In genomic region chr11:77129841-77130756, GRCh38 we compare ENCODE assay signal across 21 cellular contexts. TPM values are rescaled to one million over a fixed set of nuclear protein-coding genes. Genes with fewer than 3 reads are reported as not detected.
A peak's percentile ranks its signal among the peaks of the same experiment; 100 is the strongest.
DNase-seq lines count a peak whose midpoint lies in the region; ATAC-seq and TF ChIP-seq lines count a peak whose summit lies in the region.
"Had no signal": no experiment of that assay in that cellular context is flagged by ENCODE, and none has a peak within 500 bp of the region (broad histone marks: within the 10 kb centered on the region; RNA-seq: fewer than 3 reads in every experiment).

No MANE protein-coding gene starts in this region.

- peak overlapping the region in 4 of 10 donors; percentile 25 to 60 (median 48) for H3K27ac ChIP-seq in heart right ventricle
- H3K27ac ChIP-seq in layer of hippocampus (ENCODE audit: low read depth, low read length) = peak overlapping the region; percentile 30
- H3K27ac ChIP-seq in osteoblast (ENCODE audit: low read depth, low read length) = no peak overlapping the region
- H3K27ac ChIP-seq: KMS-11 had no signal

- H2AFZ ChIP-seq in osteoblast (ENCODE audit: low read length) = no peak overlapping the region

- H3K4me3 ChIP-seq in heart right ventricle (no peak overlapping the region), osteoblast (ENCODE audit: insufficient read depth, low read length) (no peak overlapping the region)

- no peaks in the 10 kb centered on the region for H3K9me3 Mint-ChIP-seq in activated CD8-positive, alpha-beta memory T cell treated with anti-CD3 and anti-CD28 coated beads, Interleukin-2, amount 10 ng/mL, durations not matched to agents 7 days and 5 days (ENCODE audit: low read depth)
- H3K9me3 Mint-ChIP-seq: CD4-positive, CD25-positive, alpha-beta regulatory T cell had no signal

- H3K4me1 ChIP-seq in heart right ventricle (peaks cover 6 to 43% (median 27%) of the 10 kb centered on the region in 9 donors), osteoblast (ENCODE audit: insufficient read depth, low read length) (peaks cover 11% of the 10 kb centered on the region)

- intact Hi-C loops in Right ventricle myocardium superior (cut with DNase I) = loop anchor here (5.0 kb wide), 1 partner anchor 417 kb away; no protein-coding TSS in a partner anchor
- intact Hi-C loops in heart right ventricle (cut with DNase I) = loop anchor here (5.0 to 10.0 kb wide), 6 partner anchors 57 to 425 kb away; no protein-coding TSS in a partner anchor

- H3K9me3 ChIP-seq in heart right ventricle = no peaks in the 10 kb centered on the region
- H3K9me3 ChIP-seq in osteoblast (ENCODE audit: low read depth, low read length) = no peaks in the 10 kb centered on the region

- no peaks in the 10 kb centered on the region for H4K20me1 ChIP-seq in osteoblast (ENCODE audit: insufficient read depth, low read length)

- peaks cover 5% of the 10 kb centered on the region for H3K4me1 Mint-ChIP-seq in activated CD8-positive, alpha-beta memory T cell treated with anti-CD3 and anti-CD28 coated beads, Interleukin-2, amount 10 ng/mL, durations not matched to agents 7 days and 5 days

- H3K27me3 ChIP-seq in heart right ventricle = peaks cover 0 to 9% (median 0%) of the 10 kb centered on the region in 7 donors
- no peaks in the 10 kb centered on the region for H3K27me3 ChIP-seq in layer of hippocampus (ENCODE audit: control insufficient read depth, insufficient read depth, low read length)
- H3K27me3 ChIP-seq in osteoblast (ENCODE audit: insufficient read depth, low read length) = no peaks in the 10 kb centered on the region

- H3K27me3 Mint-ChIP-seq in activated CD8-positive, alpha-beta memory T cell treated with anti-CD3 and anti-CD28 coated beads, Interleukin-2, amount 10 ng/mL, durations not matched to agents 7 days and 5 days = peaks cover 20% of the 10 kb centered on the region

- TF ChIP-seq CTCF in heart right ventricle (IDR thresholded peaks at IDR 0.05) = no peak
- no peak for TF ChIP-seq CTCF in osteoblast (IDR thresholded peaks at IDR 0.05; ENCODE audit: extremely low read depth, low read depth, low read length)

- ATAC-seq in Right ventricle myocardium superior (ENCODE audit: poor library complexity) (no peak), heart right ventricle (no peak)
- no peak for ATAC-seq in activated CD8-positive, alpha-beta memory T cell treated with anti-CD3 and anti-CD28 coated beads, Interleukin-2, amount 10 ng/mL, durations not matched to agents 7 days and 5 days

- no peak overlapping the region for H3K4me2 ChIP-seq in osteoblast (ENCODE audit: insufficient read depth, low read length)
- H3K4me2 ChIP-seq: KMS-11 had no signal

- H3K4me3 Mint-ChIP-seq in activated CD8-positive, alpha-beta memory T cell treated with anti-CD3 and anti-CD28 coated beads, Interleukin-2, amount 10 ng/mL, durations not matched to agents 7 days and 5 days = no peak overlapping the region
- H3K4me3 Mint-ChIP-seq: CD4-positive, CD25-positive, alpha-beta regulatory T cell had no signal

- CTCF ChIA-PET in activated CD8-positive, alpha-beta memory T cell treated with anti-CD3 and anti-CD28 coated beads, Interleukin-2, amount 10 ng/mL, durations not matched to agents 7 days and 5 days (lab: Charles Lee) = interaction anchor here (0.6 to 5.3 kb wide), 4 partner anchors 11 to 418 kb away, joined by 3 to 162 read pairs (median 24); no protein-coding TSS in a partner anchor

- WGBS in heart right ventricle, 2 donors = 90 to 91% methylated on average over 11 of the region's 11 CpGs

- no peak overlapping the region for H3K27ac Mint-ChIP-seq in activated CD8-positive, alpha-beta memory T cell treated with anti-CD3 and anti-CD28 coated beads, Interleukin-2, amount 10 ng/mL, durations not matched to agents 7 days and 5 days

- H3K36me3 ChIP-seq in heart right ventricle = no peaks in the 10 kb centered on the region
- H3K36me3 ChIP-seq in osteoblast (ENCODE audit: insufficient read depth, low read length) = no peaks in the 10 kb centered on the region

- H3K79me2 ChIP-seq in osteoblast (ENCODE audit: insufficient read depth, low read length) = no peaks in the 10 kb centered on the region

- DNase-seq in Right ventricle myocardium superior (peak; percentile 17), heart right ventricle (no peak), osteoblast (ENCODE audit: insufficient read length, low spot score, missing footprints) (peak; percentile 60), ureter (ENCODE audit: low spot score) (no peak)
- DNase-seq in activated CD4-positive, alpha-beta T cell treated with anti-CD3 and anti-CD28 coated beads, Interleukin-2, amount 50 U/mL, for 1 hour = no peak
- no peak for DNase-seq in activated CD8-positive, alpha-beta memory T cell treated with anti-CD3 and anti-CD28 coated beads, Interleukin-2, amount 10 ng/mL, durations not matched to agents 7 days and 5 days
- DNase-seq in stimulated activated CD4-positive, alpha-beta T cell treated with anti-CD3 and anti-CD28 coated beads, Interleukin-15, amount 100 ng/mL, for 24 hours = no peak
- DNase-seq: 8988T; CD4-positive, CD25-positive, alpha-beta regulatory T cell; COR-L47; DMS 273 treated with DMSO at 0.1 percent for 48 hours; DND-41; MV-4-11; NCI-H510A; NCI-H748 treated with DMSO at 0.1 percent for 48 hours; NK-92 treated with Interleukin-12 subunit alpha and Interleukin-12 subunit beta, amount 100 ng/mL, for 24 hours had no signal

- H3K36me3 Mint-ChIP-seq in activated CD8-positive, alpha-beta memory T cell treated with anti-CD3 and anti-CD28 coated beads, Interleukin-2, amount 10 ng/mL, durations not matched to agents 7 days and 5 days = peaks cover 4% of the 10 kb centered on the region
- H3K36me3 Mint-ChIP-seq: CD4-positive, CD25-positive, alpha-beta regulatory T cell had no signal

RNA-seq across cellular contexts. Expression of gene MYO7A, which starts 2.1 kb away (rescaled TPM):
- total RNA-seq in Right ventricle myocardium superior (4.4 TPM), heart right ventricle (1 to 10 TPM in 9 of 10 donors, under 1 TPM in 1; 1.00 to 6.8 (median 2.8) TPM), osteoblast (under 0.01 TPM in 2 replicates), ureter (5.8 TPM)
- polyA plus RNA-seq in heart right ventricle = 1 to 10 TPM in 1 of 2 donors, under 1 TPM in 1; 0.91 to 5.0 TPM
- total RNA-seq in activated CD8-positive, alpha-beta memory T cell treated with anti-CD3 and anti-CD28 coated beads, Interleukin-2, amount 10 ng/mL, durations not matched to agents 7 days and 5 days = under 1 TPM; 0.23 to 0.28 TPM
- total RNA-seq: OCI-LY7 had no signal
- polyA plus RNA-seq: AG04450 had no signal

RNA-seq across cellular contexts. Expression of gene OMP, which starts 27.5 kb away (rescaled TPM):
- not detected for total RNA-seq in Right ventricle myocardium superior
- under 1 TPM in 1 of 10 donors, not detected in 9; 0.58 TPM for total RNA-seq in heart right ventricle
- not detected for polyA plus RNA-seq in heart right ventricle
- 0.88 TPM in 1 of 2 replicates, not detected in the other for total RNA-seq in osteoblast
- total RNA-seq in activated CD8-positive, alpha-beta memory T cell treated with anti-CD3 and anti-CD28 coated beads, Interleukin-2, amount 10 ng/mL, durations not matched to agents 7 days and 5 days = not detected
- total RNA-seq in ureter = 9.6 TPM
- total RNA-seq: CD4-positive, CD25-positive, alpha-beta regulatory T cell; G401; OCI-LY7 had no signal
- polyA plus RNA-seq: AG04450; CD4-positive, CD25-positive, alpha-beta regulatory T cell had no signal

Comparison
In these comparisons a context has a peak if more than half of its experiments do, and no peak if none do; other contexts are left out.
1. DNase-seq: peak in Right ventricle myocardium superior (single experiment) and osteoblast (single experiment); none in heart right ventricle (0 of 2), activated CD4-positive, alpha-beta T cell treated with anti-CD3 and anti-CD28 coated beads, Interleukin-2, amount 50 U/mL, for 1 hour (single experiment), activated CD8-positive, alpha-beta memory T cell treated with anti-CD3 and anti-CD28 coated beads, Interleukin-2, amount 10 ng/mL, durations not matched to agents 7 days and 5 days (single experiment), ureter (single experiment) and stimulated activated CD4-positive, alpha-beta T cell treated with anti-CD3 and anti-CD28 coated beads, Interleukin-15, amount 100 ng/mL, for 24 hours (single experiment).